Comparison of ENCODE assay signal across 9 cellular contexts in genomic region chr2:27428978-27429541, GRCh38. TPM values are rescaled to one million over a fixed set of nuclear protein-coding genes. Genes with fewer than 3 reads are reported as not detected.
A peak's percentile ranks its signal among the peaks of the same experiment; 100 is the strongest.
DNase-seq lines count a peak whose midpoint lies in the region; ATAC-seq, FAIRE-seq and TF ChIP-seq lines count a peak whose summit lies in the region.
"Had no signal": no experiment of that assay in that cellular context is flagged by ENCODE, and none has a peak within 500 bp of the region (broad histone marks: within the 10 kb centered on the region; RNA-seq: fewer than 3 reads in every experiment).

No MANE protein-coding gene starts in this region.

- H3K27ac ChIP-seq in breast epithelium (peak overlapping the region; percentile 97), small intestine (ENCODE audit: low read depth in 1 of 2, low read length in 1 of 2) (peak overlapping the region; percentile 92 to 99)

- peaks cover 0 to 8% of the 10 kb centered on the region in 2 donors for H3K4me1 ChIP-seq in breast epithelium
- peaks cover 1 to 9% of the 10 kb centered on the region in 2 donors for H3K4me1 ChIP-seq in small intestine (ENCODE audit: control insufficient read depth in 2 of 2, insufficient read depth in 1 of 2, low read depth in 1 of 2, low read length in 1 of 2)

- WGBS in small intestine, 3 donors, result 0 to 1% (median 0%) methylated on average over 36 to 51 of the region's 51 CpGs

- TF ChIP-seq POLR2A in NB4 (IDR thresholded peaks at IDR 0.05; ENCODE audit: extremely low read depth, insufficient read length) (no peak), breast epithelium (IDR thresholded peaks at IDR 0.05) (no peak)

- TF ChIP-seq CTCF in NB4 (IDR thresholded peaks at IDR 0.05; ENCODE audit: low read depth, low read length) (no peak), breast epithelium (IDR thresholded peaks at IDR 0.05) (no peak)

- DNase-seq in NCI-H1436 (lab: John Stamatoyannopoulos, UW) (peak; percentile 51), NCI-H1436 treated with DMSO at 0.1 percent for 48 hours (lab: John Stamatoyannopoulos, UW) (no peak), NB4 (ENCODE audit: low read depth) (peak; percentile 93), UCSD-AML1 (lab: John Stamatoyannopoulos, UW; ENCODE audit: unreplicated experiment) (peak; percentile 87), breast epithelium (ENCODE audit: low spot score in 2 of 2) (peak; percentile 64 to 81), iPS-NIHi7 (ENCODE audit: extremely low spot score) (peak; percentile 94), small intestine (peak; percentile 83)

- intact Hi-C loops in breast epithelium (cut with DNase I; ENCODE audit: low total_unique reads), result loop anchor here (5.0 kb wide), 1 partner anchor 67 kb away; no protein-coding TSS in a partner anchor

- peak; percentile 72 for ATAC-seq in HG02588 (IDR thresholded peaks at IDR 0.05; ENCODE audit: unreplicated experiment)

- H3K9me3 ChIP-seq in breast epithelium, result no peaks in the 10 kb centered on the region
- H3K9me3 ChIP-seq in small intestine (ENCODE audit: control insufficient read depth, low read depth), result no peaks in the 10 kb centered on the region

- peak overlapping the region; percentile 84 for H3K4me3 ChIP-seq in NB4 (ENCODE audit: low read depth, low read length)
- H3K4me3 ChIP-seq in breast epithelium, result peak overlapping the region; percentile 73 to 96 (median 90)
- peak overlapping the region; percentile 78 to 99 for H3K4me3 ChIP-seq in small intestine (ENCODE audit: low read depth in 1 of 2, low read length in 2 of 2)

- H3K36me3 ChIP-seq in breast epithelium (no peaks in the 10 kb centered on the region), small intestine (ENCODE audit: control insufficient read depth in 2 of 2, insufficient read depth in 2 of 2, low read length in 2 of 2) (peaks cover 4 to 7% of the 10 kb centered on the region in 2 donors)

- H3K27me3 ChIP-seq in breast epithelium (no peaks in the 10 kb centered on the region), small intestine (ENCODE audit: control insufficient read depth in 2 of 2, insufficient read depth in 2 of 2, low read length in 2 of 2) (no peaks in the 10 kb centered on the region)

- no peak for FAIRE-seq in small intestine (lab: Jason Lieb, UNC)
- FAIRE-seq: G401.6 had no signal

RNA-seq across cellular contexts. Expression of gene NRBP1, which starts 0.6 kb away (rescaled TPM):
- total RNA-seq in breast epithelium, result 10 to 100 TPM; 70.5 to 87.5 (median 80.3) TPM
- 10 to 100 TPM; 51.4 to 84.8 (median 83.9) TPM for polyA plus RNA-seq in small intestine

RNA-seq across cellular contexts. Expression of gene KRTCAP3, which starts 13.1 kb away (rescaled TPM):
- 10 to 100 TPM in 2 of 3 donors, 1 to 10 TPM in 1; 3.8 to 31.2 (median 14.7) TPM for total RNA-seq in breast epithelium
- 100 to 1,000 TPM in 1 of 3 donors, 10 to 100 TPM in 2; 57.0 to 127 (median 59.4) TPM for polyA plus RNA-seq in small intestine

RNA-seq across cellular contexts. Expression of gene PPM1G, which starts 19.7 kb away (rescaled TPM):
- 10 to 100 TPM; 46.2 to 59.0 (median 54.4) TPM for total RNA-seq in breast epithelium
- polyA plus RNA-seq in small intestine, result 10 to 100 TPM; 44.1 to 93.1 (median 45.4) TPM

RNA-seq across cellular contexts. Expression of gene ZNF513, which starts 48.5 kb away (rescaled TPM):
- total RNA-seq in breast epithelium, result 10 to 100 TPM in 2 of 3 donors, 1 to 10 TPM in 1; 5.9 to 22.5 (median 15.7) TPM
- polyA plus RNA-seq in small intestine, result 10 to 100 TPM; 18.4 to 48.1 (median 37.0) TPM

RNA-seq across cellular contexts. Expression of gene SNX17, which starts 58.6 kb away (rescaled TPM):
- 100 to 1,000 TPM; 109 to 121 (median 116) TPM for total RNA-seq in breast epithelium
- 10 to 100 TPM; 64.6 to 76.6 (median 74.8) TPM for polyA plus RNA-seq in small intestine
